ENCODE assay signal across 9 cellular contexts in the genomic region with DNA sequence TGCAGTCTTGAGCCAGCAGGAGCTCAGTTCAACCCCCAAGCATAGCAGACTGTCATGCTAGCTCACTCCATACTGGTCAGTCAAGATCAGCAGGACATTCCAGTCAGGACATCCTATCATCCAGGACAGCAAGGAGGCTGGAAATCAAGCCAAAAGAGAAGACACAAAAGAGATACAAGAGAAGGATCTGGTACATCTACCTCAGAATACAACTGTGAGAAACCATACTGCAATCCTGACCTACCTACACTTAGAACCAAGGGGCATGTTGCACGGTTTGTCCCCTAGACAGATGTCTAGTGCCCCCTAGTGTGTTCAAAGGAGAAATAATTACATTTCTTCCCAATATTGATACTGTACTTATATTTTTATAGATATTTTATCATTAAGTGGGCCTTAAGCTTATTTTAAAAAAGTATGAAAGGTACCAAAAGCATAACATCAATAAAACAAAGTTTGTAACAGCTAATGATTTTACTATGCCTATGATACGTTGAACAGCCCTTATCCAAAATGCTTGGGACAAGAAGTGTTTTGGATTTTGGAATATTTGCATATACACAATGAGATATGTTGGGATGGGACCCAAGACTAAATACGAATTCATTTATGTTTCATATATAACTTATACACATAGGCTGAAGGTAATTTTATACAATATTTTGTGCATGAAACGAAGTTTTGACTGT. TPM values are rescaled to one million over a fixed set of nuclear protein-coding genes. Genes with fewer than 3 reads are reported as not detected.
DNase-seq lines count a peak whose midpoint lies in the region; ATAC-seq and TF ChIP-seq lines count a peak whose summit lies in the region.
"Had no signal": no experiment of that assay in that cellular context is flagged by ENCODE, and none has a peak within 500 bp of the region (broad histone marks: within the 10 kb centered on the region; RNA-seq: fewer than 3 reads in every experiment).

No MANE protein-coding gene starts in this region.

- H3K79me2 ChIP-seq in HCT116 (ENCODE audit: insufficient read depth, low read length) (no peaks in the 10 kb centered on the region), PC-9 (ENCODE audit: low read depth) (peaks cover 15% of the 10 kb centered on the region)

- no peak for TF ChIP-seq POLR2A in HCT116 (IDR thresholded peaks at IDR 0.05; ENCODE audit: borderline replicate concordance, extremely low read depth, insufficient read depth, insufficient read length)

- POLR2A ChIA-PET in HCT116 (lab: Charles Lee): no interaction called here
- POLR2A ChIA-PET in PC-9 (lab: Charles Lee; ENCODE audit: unreplicated experiment): interaction anchor here (0.7 kb wide), 1 partner anchor 40 kb away, joined by 4 read pairs; no protein-coding TSS in a partner anchor

- H2AFZ ChIP-seq in HCT116 (ENCODE audit: low read depth, low read length, poor library complexity, severe bottlenecking) (no peak overlapping the region), PC-9 (no peak overlapping the region)

- CTCF ChIA-PET in HCT116 (lab: Charles Lee) (interaction anchor here (0.6 to 6.1 kb wide), 10 partner anchors 10 to 856 kb away, joined by 3 to 123 read pairs (median 6); no protein-coding TSS in a partner anchor), PC-9 (lab: Charles Lee) (interaction anchor here (0.6 to 3.8 kb wide), 2 partner anchors 33 to 104 kb away, joined by 3 to 36 read pairs; no protein-coding TSS in a partner anchor)

- intact Hi-C loops in HCT116 (cut with micrococcal nuclease) (loop anchor here (1.0 to 10.0 kb wide), 5 partner anchors 105 to 957 kb away; no protein-coding TSS in a partner anchor), PC-9 (cut with micrococcal nuclease; ENCODE audit: unreplicated experiment) (loop anchor here (1.0 kb wide), 1 partner anchor 105 kb away; no protein-coding TSS in a partner anchor), head of caudate nucleus (cut with DNase I) (loop anchor here (5.0 kb wide), 1 partner anchor 105 kb away; no protein-coding TSS in a partner anchor)

- no peak overlapping the region for H3K27ac Mint-ChIP-seq in neural crest cell (ENCODE audit: unreplicated experiment)

- no peaks in the 10 kb centered on the region for H3K9me3 Mint-ChIP-seq in neural crest cell

- no peaks in the 10 kb centered on the region for H3K4me1 Mint-ChIP-seq in neural crest cell

- RAD21 ChIA-PET in HCT116 (lab: Charles Lee; ENCODE audit: low non-redundant PET in 1 of 2, low total read pairs in 2 of 2, uncharacterized antibody in 2 of 2, unreplicated experiment in 2 of 2): interaction anchor here (0.5 to 2.4 kb wide), 5 partner anchors 93 to 536 kb away, joined by 3 to 14 read pairs (median 4); no protein-coding TSS in a partner anchor

- H3F3A ChIP-seq in PC-9 (ENCODE audit: insufficient read depth, low read depth): peaks cover 6% of the 10 kb centered on the region; the same call in 1 of the 2 replicates

- H3K9ac ChIP-seq in HCT116 (ENCODE audit: low read length): no peak overlapping the region

- H4K20me1 ChIP-seq in HCT116 (ENCODE audit: insufficient read depth) (no peaks in the 10 kb centered on the region), PC-9 (ENCODE audit: insufficient read depth) (peaks cover 15% of the 10 kb centered on the region)

- H3K9me3 ChIP-seq in HCT116 (ENCODE audit: control insufficient read depth in 1 of 2, insufficient read depth in 1 of 2, low read depth in 1 of 2, low read length in 2 of 2): no peaks in the 10 kb centered on the region
- no peaks in the 10 kb centered on the region for H3K9me3 ChIP-seq in PC-9 (ENCODE audit: insufficient read depth, low read depth)

- H3K4me1 ChIP-seq in HCT116 (ENCODE audit: control insufficient read depth in 1 of 2, insufficient read depth in 2 of 2, low read length in 2 of 2) (no peaks in the 10 kb centered on the region), PC-9 (replicated peaks; ENCODE audit: insufficient read depth) (no peaks in the 10 kb centered on the region)

- H3K27me3 ChIP-seq in HCT116 (ENCODE audit: insufficient read depth, low read length) (no peaks in the 10 kb centered on the region), PC-9 (ENCODE audit: insufficient read depth, low read depth) (no peaks in the 10 kb centered on the region)

- no peaks in the 10 kb centered on the region for H3K36me3 Mint-ChIP-seq in neural crest cell (ENCODE audit: low read depth)

- no peaks in the 10 kb centered on the region for H3K27me3 Mint-ChIP-seq in neural crest cell (ENCODE audit: low read depth)

- peak; percentile 36 for DNase-seq in DMS153 (lab: John Stamatoyannopoulos, UW)
- DNase-seq in HCT116 (ENCODE audit: low read depth, low spot score): peak; percentile 16
- DNase-seq in PC-9: peak in 1 of 2 experiments; percentile 11
- peak; percentile 52 for DNase-seq in epithelial cell of esophagus (ENCODE audit: low read depth)
- no peak for DNase-seq in neural crest cell (ENCODE audit: low read depth, low spot score)
- no peak for DNase-seq in stimulated activated CD8-positive, alpha-beta memory T cell treated with anti-CD3 and anti-CD28 coated beads, Interleukin-4, amount 100 ng/mL, for 48 hours
- DNase-seq in stimulated activated CD4-positive, alpha-beta T cell treated with anti-CD3 and anti-CD28 coated beads, Interleukin-4, amount 100 ng/mL, for 4 hours: no peak
- DNase-seq in head of caudate nucleus: no peak

- H3K36me3 ChIP-seq in HCT116 (ENCODE audit: control insufficient read depth in 1 of 2, insufficient read depth in 2 of 2, low read length in 2 of 2) (peaks cover 3 to 7% of the 10 kb centered on the region in 2 experiments; a peak in 2 of 4 replicates), PC-9 (ENCODE audit: low read depth) (peaks cover 7% of the 10 kb centered on the region)

- no peaks in the 10 kb centered on the region for H3K9me2 ChIP-seq in HCT116 (ENCODE audit: insufficient read depth)
- H3K9me2 ChIP-seq in PC-9 (ENCODE audit: insufficient read depth): no peaks in the 10 kb centered on the region

- no peak overlapping the region for H3K4me3 ChIP-seq in HCT116 (replicated peaks in 1 of 2; ENCODE audit: low read depth in 1 of 2, low read length in 2 of 2)
- H3K4me3 ChIP-seq in PC-9: no peak overlapping the region
- H3K4me3 ChIP-seq in epithelial cell of esophagus (ENCODE audit: low read length): no peak overlapping the region
- H3K4me3 ChIP-seq: SK-N-MC had no signal

- BruUV-seq in HCT116 (replicated peaks; lab: Mats Ljungman, UMichigan) (no TSS peak), PC-9 (replicated peaks; lab: Mats Ljungman, UMichigan) (no TSS peak)

- TF ChIP-seq CTCF in HCT116 (IDR thresholded peaks at IDR 0.05 in 2 of 3, conservative IDR thresholded peaks at IDR 0.05 in 1 of 3; ENCODE audit: borderline replicate concordance in 1 of 3, insufficient read depth in 1 of 3, low read depth in 2 of 3, low read length in 2 of 3) (peak; percentile 58 to 79 (median 66); a peak in 5 of 6 replicates), PC-9 (conservative IDR thresholded peaks at IDR 0.05) (peak; percentile 85), epithelial cell of esophagus (IDR thresholded peaks at IDR 0.05; ENCODE audit: insufficient read depth, low read depth, low read length, missing control alignments) (peak; percentile 68), neural crest cell (conservative IDR thresholded peaks at IDR 0.05) (peak; percentile 76)

- H3K27ac ChIP-seq in HCT116 (ENCODE audit: low read depth, low read length): no peak overlapping the region
- no peak overlapping the region for H3K27ac ChIP-seq in PC-9
- H3K27ac ChIP-seq: SK-N-MC had no signal

- no peak overlapping the region for H3K4me2 ChIP-seq in HCT116 (ENCODE audit: low read length)
- no peak overlapping the region for H3K4me2 ChIP-seq in PC-9

- TF ChIP-seq RAD21 in HCT116 (IDR thresholded peaks at IDR 0.05; ENCODE audit: low read depth): peak; percentile 85

- H3K4me3 Mint-ChIP-seq in neural crest cell: no peak overlapping the region

- peak; percentile 87 for ATAC-seq in HCT116

TF ChIP-seq in HCT116, 20 proteins besides CTCF, POLR2A, EP300 and RAD21:
- TF ChIP-seq YY1 (IDR thresholded peaks at IDR 0.05; ENCODE audit: extremely low read depth, insufficient replicate concordance, low read depth, low read length) (no peak), ELF1 (IDR thresholded peaks at IDR 0.05; ENCODE audit: borderline replicate concordance, low read depth) (no peak), ATF3 (IDR thresholded peaks at IDR 0.05) (no peak)
TF ChIP-seq in HCT116: peak in this region for 0.

RNA-seq across cellular contexts. Expression of gene ERCC6, which starts 26.7 kb away (rescaled TPM):
- total RNA-seq in HCT116 (2021; ENCODE audit: unreplicated experiment): 16.4 TPM
- 5.8 and 9.2 TPM in 2 replicates for polyA plus RNA-seq in HCT116 (2012)
- total RNA-seq in PC-9 (2021): 47.1 and 49.7 TPM in 2 replicates
- 19.7 and 23.0 TPM in 2 replicates for total RNA-seq in neural crest cell

Comparison
In these comparisons a context has a peak if more than half of its experiments do, and no peak if none do; other contexts are left out.
1. DNase-seq: peak in DMS153 (single experiment), HCT116 (single experiment) and epithelial cell of esophagus (single experiment); none in neural crest cell (single experiment), stimulated activated CD8-positive, alpha-beta memory T cell treated with anti-CD3 and anti-CD28 coated beads, Interleukin-4, amount 100 ng/mL, for 48 hours (single experiment), stimulated activated CD4-positive, alpha-beta T cell treated with anti-CD3 and anti-CD28 coated beads, Interleukin-4, amount 100 ng/mL, for 4 hours (0 of 2) and head of caudate nucleus (0 of 42).
2. Peak in every context shown above with its lines, with median percentiles within 50 percentile points of each other: CTCF ChIP-seq.